In the genomic region with DNA sequence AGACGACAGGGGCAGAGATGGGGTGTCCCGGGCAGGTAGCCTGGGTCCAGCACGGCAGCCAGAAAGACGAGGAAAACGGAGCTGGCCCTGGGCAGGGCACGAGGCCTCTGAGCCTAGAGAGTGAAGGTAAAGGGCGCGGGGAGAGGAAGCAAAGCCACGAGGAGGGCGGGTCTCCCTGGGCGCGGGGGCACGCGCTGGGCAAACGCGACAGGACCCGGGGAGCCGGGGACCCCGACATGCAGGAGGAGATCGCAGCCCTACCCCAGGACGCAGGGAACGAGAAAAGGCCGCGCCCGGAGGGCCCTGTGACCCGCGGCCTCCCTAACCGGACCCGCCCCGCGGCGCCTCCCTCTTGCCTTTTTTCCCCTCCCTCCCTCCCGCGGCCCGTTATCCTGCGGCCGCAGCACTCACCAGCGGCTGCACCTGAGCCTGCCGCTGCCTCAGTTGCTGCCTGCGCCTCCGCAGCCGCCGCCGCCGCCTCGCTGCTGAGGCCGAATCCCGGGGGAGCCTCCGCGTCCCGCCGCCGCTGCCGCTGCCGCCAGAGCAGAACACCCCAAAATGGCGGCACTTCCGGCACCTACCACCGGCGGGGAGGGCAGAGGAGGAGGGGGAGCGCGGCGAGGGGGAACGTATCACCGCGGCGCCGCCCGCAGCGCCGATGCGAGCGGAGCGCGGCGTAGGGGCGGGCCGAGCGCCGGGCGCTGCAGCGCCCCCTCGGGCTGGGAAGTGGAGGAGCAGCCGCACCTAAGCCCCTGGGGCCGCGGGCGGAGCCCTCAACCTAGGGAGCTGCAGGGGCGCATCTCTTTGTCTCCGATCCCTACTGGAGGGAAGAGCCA, we compare ENCODE assay signal across 8 cellular contexts. TPM values are rescaled to one million over a fixed set of nuclear protein-coding genes. Genes with fewer than 3 reads are reported as not detected.
DNase-seq lines count a peak whose midpoint lies in the region; ATAC-seq and TF ChIP-seq lines count a peak whose summit lies in the region.

A gene (minus strand): TSS at position 552 of the 836 bp plus-strand sequence. CDS start 53,609 bp downstream, outside the sequence.

- peak within 1 kb of the TSS; percentile 96 to 98 for H3K4me3 ChIP-seq in left lung

- peak within 1 kb of the TSS; percentile 94 for H3K27ac ChIP-seq in left lung

- peak; percentile 95 to 98 for TF ChIP-seq CTCF in left lung (IDR thresholded peaks at IDR 0.05)

- DNase-seq in CD1c-positive myeloid dendritic cell (ENCODE audit: extremely low spot score) (peak; percentile 97), NCI-H69 (lab: John Stamatoyannopoulos, UW) (peak; percentile 98), dedifferentiated amniotic fluid mesenchymal stem cell (ENCODE audit: extremely low spot score) (peak; percentile 87), left lung (peak; percentile 93 to 99)
- peak; percentile 90 for DNase-seq in activated CD4-positive, alpha-beta T cell treated with anti-CD3 and anti-CD28 coated beads, Interleukin-2, amount 50 U/mL, for 1 hour
- DNase-seq in stimulated activated CD4-positive, alpha-beta T cell treated with anti-CD3 and anti-CD28 coated beads, Interleukin-2, amount 100 ng/mL, for 48 hours = peak; percentile 90 to 92

- peaks cover 9 to 50% of the 10 kb centered on the region in 2 donors for H3K4me1 ChIP-seq in left lung

- ATAC-seq in GM19372 (IDR thresholded peaks at IDR 0.05; ENCODE audit: low read depth, unreplicated experiment) (peak; percentile 89), HG03521 (IDR thresholded peaks at IDR 0.05; ENCODE audit: unreplicated experiment) (peak; percentile 94), left lung (peak; percentile 98)

- H3K36me3 ChIP-seq in left lung = no peaks in the 10 kb centered on the region

- no peaks in the 10 kb centered on the region for H3K27me3 ChIP-seq in left lung

- H3K9me3 ChIP-seq in left lung = no peaks in the 10 kb centered on the region

- intact Hi-C loops in left lung (cut with DNase I) = loop anchor here in 1 of 2 donors (10.0 kb wide), 1 partner anchor 68 kb away; no protein-coding TSS in a partner anchor

RNA-seq across cellular contexts. Expression of the gene that starts here (rescaled TPM):
- 100 to 1,000 TPM in 1 of 2 donors, 10 to 100 TPM in 1; 76.8 to 107 TPM for total RNA-seq in left lung

Comparison
In these comparisons a context has a peak if more than half of its experiments do, and no peak if none do; other contexts are left out.
1. Peak in every context shown above with its lines: DNase-seq, ATAC-seq, H3K4me3 ChIP-seq and H3K27ac ChIP-seq.